11 cellular contexts compared by ENCODE assay signal in the genomic region with DNA sequence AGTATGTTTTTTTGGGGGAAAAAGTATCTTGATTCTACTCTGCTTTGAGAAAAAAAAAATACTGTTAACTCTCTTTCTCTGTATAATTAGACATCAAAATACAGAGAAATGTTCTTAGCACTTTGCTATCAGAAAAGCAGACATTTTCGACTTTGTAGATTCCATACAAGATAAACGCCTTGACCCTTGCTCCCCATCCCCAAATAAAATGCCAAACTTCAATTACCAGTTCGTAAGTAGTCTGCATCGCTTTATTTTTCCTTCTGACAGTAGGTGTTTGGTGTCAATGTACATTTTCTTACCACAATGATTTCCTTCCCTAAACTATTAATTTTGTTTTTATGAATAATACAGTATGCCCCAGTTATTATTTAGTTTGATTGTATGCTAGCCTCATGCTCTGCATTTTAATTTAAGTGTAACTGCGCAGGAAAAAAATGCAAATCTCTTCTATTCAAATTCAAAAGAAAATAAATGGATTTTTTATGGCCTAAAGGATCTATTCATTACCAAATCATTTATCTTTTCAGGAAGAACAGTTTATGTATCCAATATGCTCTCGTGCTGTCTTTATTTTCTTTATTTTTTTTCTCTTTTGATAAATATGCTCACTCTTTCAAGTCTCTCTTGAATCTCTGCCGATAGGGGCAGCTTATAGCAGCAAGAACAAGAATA.
DNase-seq lines count a peak whose midpoint lies in the region; ATAC-seq and TF ChIP-seq lines count a peak whose summit lies in the region.
"Had no signal": no experiment of that assay in that cellular context is flagged by ENCODE, and none has a peak within 500 bp of the region (broad histone marks: within the 10 kb centered on the region; RNA-seq: fewer than 3 reads in every experiment).

No MANE protein-coding gene starts in this region.

- H3K9ac ChIP-seq in OCI-LY1 (ENCODE audit: low read length), result peak overlapping the region; percentile 69
- no peak overlapping the region for H3K9ac ChIP-seq in trophoblast cell (ENCODE audit: low read length)

- TF ChIP-seq CTCF in OCI-LY1 (IDR thresholded peaks at IDR 0.05; ENCODE audit: low read length), result peak; percentile 48

- H3K79me2 ChIP-seq in OCI-LY1 (ENCODE audit: insufficient read depth, low read length) (no peaks in the 10 kb centered on the region), trophoblast cell (ENCODE audit: control insufficient read depth, insufficient read depth, low read length, poor library complexity) (peaks cover 1% of the 10 kb centered on the region)

- H4K12ac ChIP-seq in trophoblast cell (ENCODE audit: low read depth, low read length), result no peak overlapping the region

- H3K27ac Mint-ChIP-seq in T-helper 1 cell treated with Interleukin-12 subunit alpha and Interleukin-12 subunit beta and Interleukin-4 antibody, amounts not matched to agents 30 μg/mL and 1 μg/mL, for 36 hours, result peak overlapping the region; percentile 75

- H3K9me3 ChIP-seq in OCI-LY1 (ENCODE audit: low read length) (no peaks in the 10 kb centered on the region), ectodermal cell (ENCODE audit: control insufficient read depth, low read length) (no peaks in the 10 kb centered on the region), trophoblast cell (ENCODE audit: insufficient read depth, low read depth, low read length) (no peaks in the 10 kb centered on the region), aorta (ENCODE audit: control insufficient read depth, low read length) (no peaks in the 10 kb centered on the region)
- H3K9me3 ChIP-seq: suprapubic skin had no signal

- WGBS in ectodermal cell, 2 experiments, result 87 to 89% methylated on average over 3 to 6 of the region's 7 CpGs
- WGBS in trophoblast cell (ENCODE audit: extremely low coverage, insufficient coverage, insufficient read length), result no CpG with 5 or more reads among the region's 7 CpGs
- 86 to 87% methylated on average over 7 of the region's 7 CpGs for WGBS in aorta, 2 donors

- H2BK5ac ChIP-seq in trophoblast cell (ENCODE audit: low read depth, low read length, poor library complexity), result no peak overlapping the region

- peaks cover 23% of the 10 kb centered on the region for H3K4me1 Mint-ChIP-seq in T-helper 1 cell treated with Interleukin-12 subunit alpha and Interleukin-12 subunit beta and Interleukin-4 antibody, amounts not matched to agents 30 μg/mL and 1 μg/mL, for 36 hours (ENCODE audit: low read depth)

- H4K8ac ChIP-seq in trophoblast cell (ENCODE audit: low read depth, low read length), result no peak overlapping the region

- no peaks in the 10 kb centered on the region for H3F3A ChIP-seq in OCI-LY1 (ENCODE audit: insufficient read depth, low read length)

- no peaks in the 10 kb centered on the region for H3K9me3 Mint-ChIP-seq in T-helper 1 cell treated with Interleukin-12 subunit alpha and Interleukin-12 subunit beta and Interleukin-4 antibody, amounts not matched to agents 30 μg/mL and 1 μg/mL, for 36 hours

- H3K27ac ChIP-seq in OCI-LY1 (ENCODE audit: low read depth, low read length, poor library complexity, severe bottlenecking) (peak overlapping the region; percentile 97), ectodermal cell (ENCODE audit: insufficient read depth, low read depth, low read length, poor library complexity, severe bottlenecking) (peak overlapping the region; percentile 40), trophoblast cell (ENCODE audit: low read depth, low read length) (no peak overlapping the region), aorta (ENCODE audit: low read depth in 1 of 2, low read length in 2 of 2) (no peak overlapping the region)
- H3K27ac ChIP-seq: suprapubic skin had no signal

- H2BK12ac ChIP-seq in trophoblast cell (ENCODE audit: low read length), result no peak overlapping the region

- intact Hi-C loops in aorta (cut with DNase I), result no loop called here

- H3K4me3 ChIP-seq in OCI-LY1 (ENCODE audit: low read depth, low read length, poor library complexity, severe bottlenecking) (peak overlapping the region; percentile 41), ectodermal cell (ENCODE audit: insufficient read depth, low read depth, low read length) (no peak overlapping the region), trophoblast cell (ENCODE audit: low read depth, low read length) (no peak overlapping the region), aorta (ENCODE audit: low read length in 2 of 2) (no peak overlapping the region)
- H3K4me3 ChIP-seq: suprapubic skin had no signal

- H3K27me3 ChIP-seq in OCI-LY1 (ENCODE audit: insufficient read depth, low read length) (no peaks in the 10 kb centered on the region), ectodermal cell (ENCODE audit: control insufficient read depth, insufficient read depth, low read length, poor library complexity, severe bottlenecking) (no peaks in the 10 kb centered on the region), trophoblast cell (ENCODE audit: insufficient read depth, low read length) (no peaks in the 10 kb centered on the region), aorta (ENCODE audit: control insufficient read depth in 1 of 2, insufficient read depth in 2 of 2, low read length in 1 of 2) (no peaks in the 10 kb centered on the region)
- H3K27me3 ChIP-seq: suprapubic skin had no signal

- H2AFZ ChIP-seq in OCI-LY1 (ENCODE audit: low read length) (no peak overlapping the region), trophoblast cell (ENCODE audit: insufficient read depth, low read length, poor library complexity) (no peak overlapping the region)

- H3K4me1 ChIP-seq in OCI-LY1 (ENCODE audit: insufficient read depth, low read length, severe bottlenecking) (peaks cover 57% of the 10 kb centered on the region), ectodermal cell (ENCODE audit: control insufficient read depth, insufficient read depth, low read length) (peaks cover 32% of the 10 kb centered on the region), trophoblast cell (ENCODE audit: control insufficient read depth in 1 of 2, insufficient read depth in 2 of 2, low read length in 2 of 2) (peaks cover 7 to 11% of the 10 kb centered on the region in 2 experiments), aorta (ENCODE audit: control insufficient read depth in 1 of 2, insufficient read depth in 2 of 2, low read length in 2 of 2) (no peaks in the 10 kb centered on the region)
- H3K4me1 ChIP-seq: suprapubic skin had no signal

- H2BK120ac ChIP-seq in trophoblast cell (ENCODE audit: insufficient read depth, low read length, poor library complexity), result no peak overlapping the region

- H3K4ac ChIP-seq in trophoblast cell (ENCODE audit: low read depth, low read length), result no peak overlapping the region

- H3K9me2 ChIP-seq in OCI-LY1 (ENCODE audit: low read depth, low read length), result no peaks in the 10 kb centered on the region

- H3K18ac ChIP-seq in trophoblast cell (ENCODE audit: low read length), result no peak overlapping the region

- H2AK5ac ChIP-seq in trophoblast cell (ENCODE audit: low read length), result no peak overlapping the region

- no peak overlapping the region for H4K91ac ChIP-seq in trophoblast cell (ENCODE audit: low read depth, low read length)

- no peaks in the 10 kb centered on the region for H3K27me3 Mint-ChIP-seq in T-helper 1 cell treated with Interleukin-12 subunit alpha and Interleukin-12 subunit beta and Interleukin-4 antibody, amounts not matched to agents 30 μg/mL and 1 μg/mL, for 36 hours (ENCODE audit: low read depth)

- H3K36me3 Mint-ChIP-seq in T-helper 1 cell treated with Interleukin-12 subunit alpha and Interleukin-12 subunit beta and Interleukin-4 antibody, amounts not matched to agents 30 μg/mL and 1 μg/mL, for 36 hours (ENCODE audit: low read depth), result no peaks in the 10 kb centered on the region

- ATAC-seq in aorta (ENCODE audit: low FRiP score) (no peak), HG03039 (IDR thresholded peaks at IDR 0.05; ENCODE audit: unreplicated experiment) (no peak)

- no peaks in the 10 kb centered on the region for H3K36me3 ChIP-seq in OCI-LY1 (ENCODE audit: insufficient read depth, low read length)
- no peaks in the 10 kb centered on the region for H3K36me3 ChIP-seq in ectodermal cell (ENCODE audit: control insufficient read depth, insufficient read depth, low read length)
- H3K36me3 ChIP-seq in trophoblast cell (ENCODE audit: control insufficient read depth in 1 of 2, insufficient read depth in 2 of 2, low read length in 2 of 2), result no peaks in the 10 kb centered on the region
- no peaks in the 10 kb centered on the region for H3K36me3 ChIP-seq in aorta (ENCODE audit: control insufficient read depth in 1 of 2, insufficient read depth in 2 of 2, low read length in 1 of 2)
- H3K36me3 ChIP-seq: suprapubic skin had no signal

- H3K23ac ChIP-seq in trophoblast cell (ENCODE audit: low read length), result no peak overlapping the region

- H3K79me1 ChIP-seq in trophoblast cell (ENCODE audit: low read length), result peaks cover 15% of the 10 kb centered on the region

- H3K4me2 ChIP-seq in OCI-LY1 (ENCODE audit: low read length), result peak overlapping the region; percentile 64
- H3K4me2 ChIP-seq in trophoblast cell (ENCODE audit: low read length), result peak overlapping the region; percentile 41

- no peak overlapping the region for H3K14ac ChIP-seq in trophoblast cell (ENCODE audit: low read length)

- no peaks in the 10 kb centered on the region for H4K20me1 ChIP-seq in OCI-LY1 (ENCODE audit: insufficient read depth, low read length)

- peak overlapping the region; percentile 21 for H3K4me3 Mint-ChIP-seq in T-helper 1 cell treated with Interleukin-12 subunit alpha and Interleukin-12 subunit beta and Interleukin-4 antibody, amounts not matched to agents 30 μg/mL and 1 μg/mL, for 36 hours

- DNase-seq in T-helper 1 cell (no peak), trophoblast cell (no peak), aorta (no peak), NCI-H1436 (lab: John Stamatoyannopoulos, UW) (no peak)
- DNase-seq: NCI-H187; stimulated activated CD4-positive, alpha-beta T cell treated with anti-CD3 and anti-CD28 coated beads, Interleukin-12 subunit alpha, Interleukin-12 subunit beta, amount 100 ng/mL, for 4 hours had no signal

Comparison
In these comparisons a context has a peak if more than half of its experiments do, and no peak if none do; other contexts are left out.
1. H3K27ac ChIP-seq: peak in OCI-LY1 (single experiment) and ectodermal cell (single experiment); none in trophoblast cell (single experiment) and aorta (0 of 2).